Comparison of ENCODE assay signal across 13 cellular contexts in the genomic region with DNA sequence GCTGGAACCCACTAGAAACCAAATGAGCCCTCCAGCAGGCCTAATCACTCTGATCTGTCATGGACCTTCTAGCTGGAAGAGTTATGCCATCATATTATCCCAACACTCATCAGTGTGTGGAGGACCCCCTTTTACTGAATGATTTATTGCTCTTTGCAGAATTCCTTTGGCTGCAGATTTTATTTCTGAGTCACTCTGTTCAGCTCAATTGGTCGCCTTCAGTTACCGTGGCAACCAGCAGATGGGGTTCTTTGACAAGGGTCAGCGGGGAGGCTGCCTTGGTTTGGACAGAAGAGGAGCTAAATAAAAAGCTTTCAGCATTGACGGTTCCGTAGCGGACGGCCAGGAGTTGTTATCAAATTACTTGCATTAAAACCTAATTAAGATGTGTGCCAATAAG.
DNase-seq lines count a peak whose midpoint lies in the region; ATAC-seq, FAIRE-seq and TF ChIP-seq lines count a peak whose summit lies in the region.
"Had no signal": no experiment of that assay in that cellular context is flagged by ENCODE, and none has a peak within 500 bp of the region (broad histone marks: within the 10 kb centered on the region; RNA-seq: fewer than 3 reads in every experiment).

No MANE protein-coding gene starts in this region.

- H3K4me1 ChIP-seq in mesendoderm (ENCODE audit: control insufficient read depth, low read depth, low read length): peaks cover 2% of the 10 kb centered on the region
- no peaks in the 10 kb centered on the region for H3K4me1 ChIP-seq in CD8-positive, alpha-beta memory T cell (ENCODE audit: insufficient read depth, low read length)

- no peaks in the 10 kb centered on the region for H3K9me3 ChIP-seq in CD8-positive, alpha-beta memory T cell (ENCODE audit: low read length)
- H3K9me3 ChIP-seq: suprapubic skin had no signal

- no peaks in the 10 kb centered on the region for H3K79me2 ChIP-seq in mesendoderm (ENCODE audit: control insufficient read depth, insufficient read depth, low read length)

- no peak for FAIRE-seq in D721Med (lab: Jason Lieb, UNC)
- FAIRE-seq: colon, G401.6, kidney had no signal

- H3K9me3 Mint-ChIP-seq in activated naive CD4-positive, alpha-beta T cell treated with anti-CD3 and anti-CD28 coated beads for 36 hours: no peaks in the 10 kb centered on the region
- H3K9me3 Mint-ChIP-seq in CD8-positive, alpha-beta memory T cell: no peaks in the 10 kb centered on the region

- no peak overlapping the region for H3K4me3 Mint-ChIP-seq in activated naive CD4-positive, alpha-beta T cell treated with anti-CD3 and anti-CD28 coated beads for 36 hours
- no peak overlapping the region for H3K4me3 Mint-ChIP-seq in CD8-positive, alpha-beta memory T cell

- H3K27me3 ChIP-seq in brain microvascular endothelial cell (replicated peaks) (no peaks in the 10 kb centered on the region), mesendoderm (ENCODE audit: insufficient read depth, low read length, poor library complexity) (no peaks in the 10 kb centered on the region)
- no peaks in the 10 kb centered on the region for H3K27me3 ChIP-seq in CD8-positive, alpha-beta memory T cell (ENCODE audit: insufficient read depth, low read length, poor library complexity, severe bottlenecking)
- H3K27me3 ChIP-seq: suprapubic skin had no signal

- no peak overlapping the region for H3K18ac ChIP-seq in mesendoderm (ENCODE audit: low read length)

- no peaks in the 10 kb centered on the region for H3K36me3 ChIP-seq in brain microvascular endothelial cell (replicated peaks)
- no peaks in the 10 kb centered on the region for H3K36me3 ChIP-seq in mesendoderm (ENCODE audit: control insufficient read depth, insufficient read depth, low read length)
- H3K36me3 ChIP-seq in CD8-positive, alpha-beta memory T cell (ENCODE audit: insufficient read depth, low read length): no peaks in the 10 kb centered on the region
- H3K36me3 ChIP-seq: suprapubic skin had no signal

- intact Hi-C loops in activated naive CD4-positive, alpha-beta T cell treated with anti-CD3 and anti-CD28 coated beads for 36 hours (cut with micrococcal nuclease): no loop called here

- H3K4ac ChIP-seq in mesendoderm (ENCODE audit: low read depth, low read length): no peak overlapping the region

- no peak overlapping the region for H4K5ac ChIP-seq in mesendoderm (ENCODE audit: low read length)

- H3K4me3 ChIP-seq in brain microvascular endothelial cell (ENCODE audit: low read depth, low read length): no peak overlapping the region
- H3K4me3 ChIP-seq in mesendoderm (ENCODE audit: low read length): no peak overlapping the region
- H3K4me3 ChIP-seq in CD8-positive, alpha-beta memory T cell (ENCODE audit: low read length): no peak overlapping the region
- H3K4me3 ChIP-seq: suprapubic skin had no signal

- no peak overlapping the region for H2BK5ac ChIP-seq in mesendoderm (ENCODE audit: low read length)

- no peak overlapping the region for H2AK5ac ChIP-seq in mesendoderm (ENCODE audit: low read length)

- no peak overlapping the region for H3K4me2 ChIP-seq in mesendoderm (ENCODE audit: low read length)

- DNase-seq in D721Med (ENCODE audit: insufficient read length, low spot score) (no peak), M059J (ENCODE audit: low read depth) (peak; percentile 50), brain microvascular endothelial cell (peak; percentile 53), mesendoderm (peak; percentile 79)
- no peak for DNase-seq in activated naive CD4-positive, alpha-beta T cell treated with anti-CD3 and anti-CD28 coated beads for 36 hours
- DNase-seq in CD8-positive, alpha-beta memory T cell: no peak
- DNase-seq: kidney, NCI-H526 had no signal

- no peak overlapping the region for H3K27ac Mint-ChIP-seq in activated naive CD4-positive, alpha-beta T cell treated with anti-CD3 and anti-CD28 coated beads for 36 hours
- H3K27ac Mint-ChIP-seq in CD8-positive, alpha-beta memory T cell: no peak overlapping the region

- H3K36me3 Mint-ChIP-seq in activated naive CD4-positive, alpha-beta T cell treated with anti-CD3 and anti-CD28 coated beads for 36 hours (ENCODE audit: low read depth): peaks cover 10% of the 10 kb centered on the region
- H3K36me3 Mint-ChIP-seq in CD8-positive, alpha-beta memory T cell: peaks cover 9 to 18% (median 10%) of the 10 kb centered on the region in 3 donors

- H3K23ac ChIP-seq in mesendoderm (ENCODE audit: low read length): no peak overlapping the region

- TF ChIP-seq CTCF in D721Med (IDR thresholded peaks at IDR 0.05; ENCODE audit: insufficient read depth, missing control alignments) (peak; percentile 7), brain microvascular endothelial cell (IDR thresholded peaks at IDR 0.05; ENCODE audit: low read depth, low read length, missing control alignments) (peak; percentile 68)

- no peaks in the 10 kb centered on the region for H3K79me1 ChIP-seq in mesendoderm (ENCODE audit: low read length)

- no CpG with 5 or more reads among the region's 7 CpGs for WGBS in mesendoderm (ENCODE audit: extremely low coverage, insufficient coverage, low lambda C conversion rate)

- POLR2A ChIA-PET in CD8-positive, alpha-beta memory T cell (lab: Charles Lee): no interaction called here

- no peak overlapping the region for H2BK120ac ChIP-seq in mesendoderm (ENCODE audit: low read depth, low read length)

- in situ Hi-C loops in brain microvascular endothelial cell (cut with HindIII; ENCODE audit: low pct_ligation_motif_present, low sequenced_read_pairs): no loop called here

- H4K8ac ChIP-seq in mesendoderm (ENCODE audit: low read depth, low read length): no peak overlapping the region

- no peak for ATAC-seq in HG02610 (IDR thresholded peaks at IDR 0.05; ENCODE audit: unreplicated experiment)
- no peak for ATAC-seq in HG03378 (IDR thresholded peaks at IDR 0.05; ENCODE audit: unreplicated experiment)

- H3K27me3 Mint-ChIP-seq in activated naive CD4-positive, alpha-beta T cell treated with anti-CD3 and anti-CD28 coated beads for 36 hours (ENCODE audit: low read depth): no peaks in the 10 kb centered on the region
- no peaks in the 10 kb centered on the region for H3K27me3 Mint-ChIP-seq in CD8-positive, alpha-beta memory T cell

- H3K56ac ChIP-seq in mesendoderm (ENCODE audit: low read length): no peak overlapping the region

- H2BK15ac ChIP-seq in mesendoderm (replicated peaks; ENCODE audit: low read depth): no peak overlapping the region

- H3K27ac ChIP-seq in brain microvascular endothelial cell: no peak overlapping the region
- H3K27ac ChIP-seq in mesendoderm (ENCODE audit: low read depth, low read length): no peak overlapping the region
- H3K27ac ChIP-seq in CD8-positive, alpha-beta memory T cell (ENCODE audit: low read depth, low read length): no peak overlapping the region
- H3K27ac ChIP-seq: suprapubic skin had no signal

- CTCF ChIA-PET in activated naive CD4-positive, alpha-beta T cell treated with anti-CD3 and anti-CD28 coated beads for 36 hours (lab: Charles Lee): interaction anchor here (0.5 to 0.6 kb wide), 2 partner anchors 176 to 1453 kb away, joined by 3 to 4 read pairs; no protein-coding TSS in a partner anchor
- CTCF ChIA-PET in CD8-positive, alpha-beta memory T cell (lab: Charles Lee): no interaction called here

- H3K4me1 Mint-ChIP-seq in activated naive CD4-positive, alpha-beta T cell treated with anti-CD3 and anti-CD28 coated beads for 36 hours (ENCODE audit: low read depth): peaks cover 8% of the 10 kb centered on the region
- peaks cover 10 to 11% (median 10%) of the 10 kb centered on the region in 3 donors for H3K4me1 Mint-ChIP-seq in CD8-positive, alpha-beta memory T cell

- H3K9ac ChIP-seq in mesendoderm (ENCODE audit: low read length): no peak overlapping the region

Comparison
In these comparisons a context has a peak if more than half of its experiments do, and no peak if none do; other contexts are left out.
1. DNase-seq: peak in M059J (single experiment), brain microvascular endothelial cell (single experiment) and mesendoderm (single experiment); none in D721Med (single experiment), activated naive CD4-positive, alpha-beta T cell treated with anti-CD3 and anti-CD28 coated beads for 36 hours (single experiment) and CD8-positive, alpha-beta memory T cell (0 of 5).